Comparison of ENCODE assay signal across 24 cellular contexts in genomic region chr15:62359416-62359815, GRCh38. TPM values are rescaled to one million over a fixed set of nuclear protein-coding genes. Genes with fewer than 3 reads are reported as not detected.
DNase-seq lines count a peak whose midpoint lies in the region; TF ChIP-seq lines count a peak whose summit lies in the region.
"Had no signal": no experiment of that assay in that cellular context is flagged by ENCODE, and none has a peak within 500 bp of the region (broad histone marks: within the 10 kb centered on the region; RNA-seq: fewer than 3 reads in every experiment).

No MANE protein-coding gene starts in this region.

- H3K4me3 Mint-ChIP-seq in brain, result no peak overlapping the region
- no peak overlapping the region for H3K4me3 Mint-ChIP-seq in neural progenitor cell
- H3K4me3 Mint-ChIP-seq: CD14-positive monocyte; CD4-positive, alpha-beta T cell; CD8-positive, alpha-beta memory T cell; HFFc6 had no signal

- WGBS in GM23248 (ENCODE audit: low coverage in 1 of 2, low lambda C conversion rate in 2 of 2, missing lambda C conversion rate in 2 of 2), 2 experiments, result 58 to 62% methylated on average over 3 of the region's 3 CpGs

- H3K27ac ChIP-seq in GM23248 (no peak overlapping the region), neural progenitor cell (no peak overlapping the region)
- H3K27ac ChIP-seq: A549; BLaER1 treated with 17β-estradiol and CSF1 and Interleukin-3, amounts not matched to agents 10 nM and 100 nM had no signal

- H3F3A ChIP-seq in GM23248 (ENCODE audit: insufficient read depth) (peaks cover 9% of the 10 kb centered on the region), neural progenitor cell (ENCODE audit: low read depth) (no peaks in the 10 kb centered on the region)

- no peaks in the 10 kb centered on the region for H4K20me1 ChIP-seq in GM23248 (ENCODE audit: insufficient read depth)
- no peaks in the 10 kb centered on the region for H4K20me1 ChIP-seq in neural progenitor cell (ENCODE audit: low read depth)
- H4K20me1 ChIP-seq: BLaER1 treated with 17β-estradiol and CSF1 and Interleukin-3, amounts not matched to agents 10 nM and 100 nM had no signal

- H3K27ac Mint-ChIP-seq in brain (peak overlapping the region in 3 of 5 experiments; percentile 18 to 93 (median 86)), neural progenitor cell (peak overlapping the region; percentile 67)
- H3K27ac Mint-ChIP-seq: CD14-positive monocyte; CD4-positive, alpha-beta T cell; CD8-positive, alpha-beta memory T cell; HFFc6 had no signal

- H3K9me3 Mint-ChIP-seq in brain (peaks cover 0 to 2% (median 0%) of the 10 kb centered on the region in 5 experiments), neural progenitor cell (no peaks in the 10 kb centered on the region)
- H3K9me3 Mint-ChIP-seq: CD14-positive monocyte; CD4-positive, alpha-beta T cell; CD8-positive, alpha-beta memory T cell; HFFc6 had no signal

- H3K4me3 ChIP-seq in GM23248, result no peak overlapping the region
- H3K4me3 ChIP-seq in neural progenitor cell, result no peak overlapping the region
- H3K4me3 ChIP-seq in retinal pigment epithelial cell (ENCODE audit: low read length), result no peak overlapping the region
- H3K4me3 ChIP-seq: A549; BLaER1 treated with 17β-estradiol and CSF1 and Interleukin-3, amounts not matched to agents 10 nM and 100 nM; GM12878; HAP-1 had no signal

- H3K4me1 Mint-ChIP-seq in brain, result peaks cover 36% of the 10 kb centered on the region
- peaks cover 24% of the 10 kb centered on the region for H3K4me1 Mint-ChIP-seq in neural progenitor cell
- H3K4me1 Mint-ChIP-seq: CD14-positive monocyte; CD8-positive, alpha-beta memory T cell had no signal

- H2AFZ ChIP-seq in GM23248 (no peak overlapping the region), neural progenitor cell (replicated peaks) (no peak overlapping the region)

- H3K36me3 ChIP-seq in GM23248 (ENCODE audit: low read depth), result no peaks in the 10 kb centered on the region
- no peaks in the 10 kb centered on the region for H3K36me3 ChIP-seq in neural progenitor cell
- H3K36me3 ChIP-seq: BE2C; BLaER1 treated with 17β-estradiol and CSF1 and Interleukin-3, amounts not matched to agents 10 nM and 100 nM; HAP-1 had no signal

- TF ChIP-seq CTCF in brain (conservative IDR thresholded peaks at IDR 0.05), result no peak
- TF ChIP-seq CTCF in neural progenitor cell (IDR thresholded peaks at IDR 0.05), result no peak
- TF ChIP-seq CTCF in retinal pigment epithelial cell (conservative IDR thresholded peaks at IDR 0.05; ENCODE audit: low read depth, low read length), result no peak

- no peak overlapping the region for H3K4me2 ChIP-seq in GM23248 (ENCODE audit: unreplicated experiment)
- no peak overlapping the region for H3K4me2 ChIP-seq in neural progenitor cell
- H3K4me2 ChIP-seq: A549; BLaER1 treated with 17β-estradiol and CSF1 and Interleukin-3, amounts not matched to agents 10 nM and 100 nM had no signal

- H3K9me2 ChIP-seq in GM23248 (ENCODE audit: insufficient read depth), result no peaks in the 10 kb centered on the region

- no peaks in the 10 kb centered on the region for H3K27me3 ChIP-seq in GM23248 (replicated peaks; ENCODE audit: insufficient read depth)
- H3K27me3 ChIP-seq in neural progenitor cell, result no peaks in the 10 kb centered on the region
- H3K27me3 ChIP-seq: BE2C; BLaER1 treated with 17β-estradiol and CSF1 and Interleukin-3, amounts not matched to agents 10 nM and 100 nM had no signal

- DNase-seq in GM23248 (peak; percentile 24), neural progenitor cell (ENCODE audit: low spot score) (no peak), retinal pigment epithelial cell (ENCODE audit: low read depth) (peak; percentile 86), cerebellum (ENCODE audit: low spot score) (no peak), Kasumi-1 (lab: John Stamatoyannopoulos, UW) (no peak), cardiac septum (ENCODE audit: low spot score) (no peak)
- DNase-seq: 8988T; ACHN; AML-193; BE2C; CD4-positive, alpha-beta T cell; CD8-positive, alpha-beta memory T cell; DMS 273 treated with DMSO at 0.1 percent for 48 hours; DMS79; EL; GDM1; GOT3; HFFc6 had no signal

- H3K79me2 ChIP-seq in GM23248 (ENCODE audit: insufficient read depth) (no peaks in the 10 kb centered on the region), neural progenitor cell (ENCODE audit: low read depth) (no peaks in the 10 kb centered on the region)

- peaks cover 13% of the 10 kb centered on the region for H3K4me1 ChIP-seq in GM23248 (ENCODE audit: insufficient read depth)
- peaks cover 11% of the 10 kb centered on the region for H3K4me1 ChIP-seq in neural progenitor cell
- H3K4me1 ChIP-seq: A549, HAP-1 had no signal

- in situ Hi-C loops in GM23248 (cut with MboI), result no loop called here

- no peaks in the 10 kb centered on the region for H3K9me3 ChIP-seq in GM23248 (ENCODE audit: low read depth)
- no peaks in the 10 kb centered on the region for H3K9me3 ChIP-seq in neural progenitor cell (ENCODE audit: low read depth)
- H3K9me3 ChIP-seq: A549; BE2C; BLaER1 treated with 17β-estradiol and CSF1 and Interleukin-3, amounts not matched to agents 10 nM and 100 nM; HAP-1 had no signal

- H3K36me3 Mint-ChIP-seq in brain (no peaks in the 10 kb centered on the region), neural progenitor cell (no peaks in the 10 kb centered on the region)
- H3K36me3 Mint-ChIP-seq: CD14-positive monocyte; CD8-positive, alpha-beta memory T cell had no signal

- no peaks in the 10 kb centered on the region for H3K27me3 Mint-ChIP-seq in brain
- no peaks in the 10 kb centered on the region for H3K27me3 Mint-ChIP-seq in neural progenitor cell (ENCODE audit: insufficient read depth, low read depth)

- intact Hi-C loops in cardiac septum (cut with DNase I), result no loop called here

- no peak overlapping the region for H3K9ac ChIP-seq in GM23248
- no peak overlapping the region for H3K9ac ChIP-seq in neural progenitor cell
- H3K9ac ChIP-seq: BLaER1 treated with 17β-estradiol and CSF1 and Interleukin-3, amounts not matched to agents 10 nM and 100 nM had no signal

RNA-seq across cellular contexts. Expression of gene TLN2, which starts 30.9 kb away (rescaled TPM):
- total RNA-seq in GM23248 (2014; rRNA removed; shearing (Covaris generic)), result 24.1 and 31.2 TPM in 2 replicates
- polyA plus RNA-seq in GM23248 (2016; fragmentation: Nextera tagmentation; extraction: Ambion mirVana) (14.3 and 18.3 TPM in 2 replicates), brain (ENCODE audit: insufficient read depth, low read depth, low replicate concordance) (9.4 TPM)
- total RNA-seq in neural progenitor cell (ENCODE audit: low replicate concordance) (11.7 and 15.6 TPM in 2 replicates), cerebellum (33.1 TPM), cardiac septum (32.9 TPM)

Comparison
In these comparisons a context has a peak if more than half of its experiments do, and no peak if none do; other contexts are left out.
1. DNase-seq: peak in GM23248 (single experiment) and retinal pigment epithelial cell (single experiment); none in neural progenitor cell (single experiment), cerebellum (single experiment), Kasumi-1 (0 of 2) and cardiac septum (single experiment).